ENCODE assay signal across 11 cellular contexts in the genomic region with DNA sequence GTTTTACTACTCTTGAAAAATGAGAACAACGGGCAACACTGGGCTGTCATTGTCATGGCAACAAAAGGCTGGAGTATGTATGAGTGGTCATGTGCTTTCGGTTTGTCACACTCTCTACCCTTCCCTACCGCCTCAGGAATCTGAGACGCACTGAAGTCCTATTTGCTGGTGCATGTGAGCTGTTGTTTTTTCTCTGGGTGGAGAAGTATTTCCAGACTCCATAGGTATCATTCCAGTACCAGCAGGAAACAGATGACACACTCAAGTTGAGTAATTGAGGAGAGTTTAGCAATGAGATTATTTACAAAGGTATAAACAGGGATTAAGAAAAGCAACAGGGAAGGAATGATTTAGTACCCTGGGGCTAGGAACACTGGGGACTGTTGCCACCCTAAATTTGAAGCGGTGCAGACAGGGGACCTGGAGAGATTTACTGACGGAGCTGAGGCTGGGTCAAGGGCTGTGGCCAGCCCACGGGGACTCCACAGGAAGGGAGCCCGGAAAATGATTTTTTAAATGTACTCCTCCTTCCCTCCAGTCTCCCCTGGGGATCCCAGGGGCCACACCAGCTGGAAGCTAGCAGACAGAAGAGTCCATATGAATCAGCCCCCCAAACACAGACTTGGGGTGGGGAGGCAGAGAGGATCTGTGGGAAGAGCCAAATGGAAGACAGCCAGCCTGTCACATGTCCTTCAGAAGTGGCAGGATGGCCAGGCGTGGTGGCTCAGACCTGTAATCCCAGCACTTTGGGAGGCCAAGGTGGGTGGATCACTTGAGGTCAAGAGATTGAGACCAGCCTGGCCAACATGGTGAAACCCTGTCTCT. TPM values are rescaled to one million over a fixed set of nuclear protein-coding genes. Genes with fewer than 3 reads are reported as not detected.
DNase-seq lines count a peak whose midpoint lies in the region; ATAC-seq, FAIRE-seq and TF ChIP-seq lines count a peak whose summit lies in the region.
"Had no signal": no experiment of that assay in that cellular context is flagged by ENCODE, and none has a peak within 500 bp of the region (broad histone marks: within the 10 kb centered on the region; RNA-seq: fewer than 3 reads in every experiment).

No MANE protein-coding gene starts in this region.

- no peaks in the 10 kb centered on the region for H3K79me2 ChIP-seq in HepG2 (ENCODE audit: insufficient read depth, low read length)

- H3K4me3 ChIP-seq in brain microvascular endothelial cell (ENCODE audit: low read depth, low read length) (no peak overlapping the region), HepG2 (replicated peaks in 1 of 3; ENCODE audit: insufficient read depth in 1 of 3, low read depth in 2 of 3, low read length in 3 of 3) (no peak overlapping the region)
- H3K4me3 ChIP-seq: adrenal gland, tibial nerve had no signal

- DNase-seq in AG08395 (ENCODE audit: low spot score) (peak; percentile 55), HPDE6-E6E7 (ENCODE audit: extremely low spot score) (peak; percentile 86), brain microvascular endothelial cell (peak; percentile 96), HepG2 (ENCODE audit: low spot score) (peak; percentile 49), GM12891 (ENCODE audit: insufficient read length, low spot score) (no peak)
- DNase-seq in naive thymus-derived CD8-positive, alpha-beta T cell = no peak
- DNase-seq: stimulated activated CD4-positive, alpha-beta T cell treated with anti-CD3 and anti-CD28 coated beads, Interleukin-12 subunit alpha, Interleukin-12 subunit beta, amount 100 ng/mL, for 4 hours had no signal

- no peak for TF ChIP-seq CTCF in brain microvascular endothelial cell (IDR thresholded peaks at IDR 0.05; ENCODE audit: low read depth, low read length, missing control alignments)
- no peak for TF ChIP-seq CTCF in HepG2 (CRISPR knock-in tag; IDR thresholded peaks at IDR 0.05)

- no peak overlapping the region for H3K4me3 Mint-ChIP-seq in naive thymus-derived CD8-positive, alpha-beta T cell

- ATAC-seq in HepG2 (peak; percentile 66), GM21576 (IDR thresholded peaks at IDR 0.05; ENCODE audit: unreplicated experiment) (no peak), HG02623 (IDR thresholded peaks at IDR 0.05; ENCODE audit: unreplicated experiment) (no peak)
- ATAC-seq in naive thymus-derived CD8-positive, alpha-beta T cell = no peak

- H3K27me3 ChIP-seq in brain microvascular endothelial cell (replicated peaks) = no peaks in the 10 kb centered on the region
- peaks cover 5 to 32% of the 10 kb centered on the region in 2 experiments; a peak in 4 of 5 replicates for H3K27me3 ChIP-seq in HepG2 (ENCODE audit: control insufficient read depth in 1 of 2, insufficient read depth in 2 of 2, low read length in 2 of 2)
- H3K27me3 ChIP-seq: adrenal gland had no signal

- H3K27ac ChIP-seq in brain microvascular endothelial cell (peak overlapping the region; percentile 71), HepG2 (ENCODE audit: extremely low read length, insufficient read depth, low read length) (no peak overlapping the region)
- H3K27ac ChIP-seq: adrenal gland, tibial nerve had no signal

- BruUV-seq in HepG2 (replicated peaks; lab: Mats Ljungman, UMichigan) = no TSS peak

- FAIRE-seq in HepG2 (lab: Jason Lieb, UNC) (no peak), GM12891 (lab: Jason Lieb, UNC) (no peak)

- POLR2A ChIA-PET in HepG2 (lab: Yijun Ruan, JAX) = no interaction called here
- POLR2A ChIA-PET in naive thymus-derived CD8-positive, alpha-beta T cell (lab: Charles Lee) = interaction anchor here (0.5 kb wide), 1 partner anchor 67 kb away, joined by 3 read pairs; no protein-coding TSS in a partner anchor

- no peaks in the 10 kb centered on the region for H3K4me1 Mint-ChIP-seq in naive thymus-derived CD8-positive, alpha-beta T cell

- H3K4me2 ChIP-seq in HepG2 (ENCODE audit: low read depth, low read length) = peak overlapping the region; percentile 25; the same call in 1 of the 2 replicates

- peaks cover 35% of the 10 kb centered on the region for H3K4me1 ChIP-seq in HepG2 (ENCODE audit: insufficient read depth, low read length)
- H3K4me1 ChIP-seq: tibial nerve had no signal

- WGBS in HepG2 (ENCODE audit: low lambda C conversion rate) = 15% methylated on average over 9 of the region's 9 CpGs

- peaks cover 0 to 4% (median 1%) of the 10 kb centered on the region in 9 donors for H3K9me3 Mint-ChIP-seq in naive thymus-derived CD8-positive, alpha-beta T cell

- peaks cover 0 to 2% (median 0%) of the 10 kb centered on the region in 3 donors for H3K36me3 Mint-ChIP-seq in naive thymus-derived CD8-positive, alpha-beta T cell

- peaks cover 26 to 49% (median 39%) of the 10 kb centered on the region in 5 donors for H3K27me3 Mint-ChIP-seq in naive thymus-derived CD8-positive, alpha-beta T cell

- intact Hi-C loops in HepG2 (cut with micrococcal nuclease; ENCODE audit: unreplicated experiment) = no loop called here

- no peaks in the 10 kb centered on the region for H3K36me3 ChIP-seq in brain microvascular endothelial cell (replicated peaks)
- H3K36me3 ChIP-seq in HepG2 (replicated peaks in 1 of 2; ENCODE audit: control insufficient read depth in 1 of 2, insufficient read depth in 2 of 2, low read length in 2 of 2) = no peaks in the 10 kb centered on the region
- H3K36me3 ChIP-seq: adrenal gland, tibial nerve had no signal

- CTCF ChIA-PET in HepG2 (lab: Yijun Ruan, JAX; ENCODE audit: low intra/inter-chr PET ratio, low total read pairs) = no interaction called here

- TF ChIP-seq EP300 in HepG2 (IDR thresholded peaks at IDR 0.05; ENCODE audit: low read depth in 2 of 2, low read length in 2 of 2) (no peak), HepG2 (CRISPR knock-in tag; IDR thresholded peaks at IDR 0.05; ENCODE audit: borderline replicate concordance) (no peak)

- in situ Hi-C loops in brain microvascular endothelial cell (cut with HindIII; ENCODE audit: low pct_ligation_motif_present, low sequenced_read_pairs) = no loop called here
- in situ Hi-C loops in HepG2 (cut with HindIII; ENCODE audit: extremely low pct_ligation_motif_present, low pct_unique_long_range_greater_than_20kb) = no loop called here

- no peak for TF ChIP-seq RAD21 in HepG2 (CRISPR knock-in tag; IDR thresholded peaks at IDR 0.05)

- no peak overlapping the region for H3K9ac ChIP-seq in HepG2 (ENCODE audit: insufficient read depth, low read depth, low read length)

- no peak overlapping the region for H2AFZ ChIP-seq in HepG2 (ENCODE audit: low read length)

- H3K9me3 ChIP-seq in HepG2 (ENCODE audit: low read length) = no peaks in the 10 kb centered on the region
- H3K9me3 ChIP-seq: adrenal gland had no signal

- H3K27ac Mint-ChIP-seq in naive thymus-derived CD8-positive, alpha-beta T cell = peak overlapping the region in 1 of 10 donors; percentile 1

- no peak for TF ChIP-seq POLR2A in HepG2 (IDR thresholded peaks at IDR 0.05; ENCODE audit: insufficient read depth in 1 of 2, low read depth in 2 of 2, low read length in 2 of 2)
- TF ChIP-seq POLR2A in GM12891 (IDR thresholded peaks at IDR 0.05; ENCODE audit: low read depth, low read length) = no peak

- no peaks in the 10 kb centered on the region for H4K20me1 ChIP-seq in HepG2 (ENCODE audit: insufficient read depth, low read length)

TF ChIP-seq in HepG2, 621 proteins besides CTCF, POLR2A, EP300 and RAD21 (continues in another document):
- TF ChIP-seq CEBPB (IDR thresholded peaks at IDR 0.05; ENCODE audit: borderline replicate concordance, low read depth, low read length) (0 out of 2 replicates have a peak, but pooled peaks have one; percentile 1), ZFP36 (IDR thresholded peaks at IDR 0.05; ENCODE audit: borderline replicate concordance, low read depth, low read length, partially characterized antibody) (peak; percentile 31), RFX3 (CRISPR knock-in tag; IDR thresholded peaks at IDR 0.05) (peak; percentile 48; the same call in 1 of the 2 replicates), RFX5 (IDR thresholded peaks at IDR 0.05; ENCODE audit: low read depth, low read length) (peak; percentile 81; the same call in 1 of the 2 replicates), TEAD3 (CRISPR knock-in tag; optimal IDR thresholded peaks at IDR 0.05; ENCODE audit: borderline replicate concordance) (no peak)

TF ChIP-seq in GM12891, 5 proteins besides CTCF, POLR2A, EP300 and RAD21:
- TF ChIP-seq SPI1 (IDR thresholded peaks at IDR 0.05; ENCODE audit: low read depth, low read length) = no peak
- TF ChIP-seq POLR2AphosphoS5 (IDR thresholded peaks at IDR 0.05; ENCODE audit: low read depth, low read length) = no peak
- no peak for TF ChIP-seq TAF1 (IDR thresholded peaks at IDR 0.05; ENCODE audit: low read depth, low read length)
- TF ChIP-seq PAX5 (IDR thresholded peaks at IDR 0.05; ENCODE audit: insufficient read depth, low read length, severe bottlenecking) = no peak
- TF ChIP-seq POU2F2 (IDR thresholded peaks at IDR 0.05; ENCODE audit: low read depth, low read length) = no peak

RNA-seq across cellular contexts. Expression of a gene that starts 13.2 kb away (rescaled TPM):
- total RNA-seq in HepG2 (2016; rRNA removed; fragmentation: Illumina TruSeq; extraction: Trizol) = 7.1 and 12.0 TPM in 2 replicates
- total RNA-seq in HepG2 (2016; cell fraction: cytosol; rRNA removed; fragmentation: Illumina TruSeq; extraction: Trizol; ENCODE audit: low read depth) = 0.51 and 0.71 TPM in 2 replicates
- 10.2 and 10.7 TPM in 2 replicates for total RNA-seq in HepG2 (2016; cell fraction: insoluble cytoplasmic fraction; rRNA removed; fragmentation: Illumina TruSeq; extraction: Trizol)
- 2.3 and 3.3 TPM in 2 replicates for total RNA-seq in HepG2 (2016; cell fraction: membrane; rRNA removed; fragmentation: Illumina TruSeq; extraction: Trizol)
- 7.2 and 11.1 TPM in 2 replicates for total RNA-seq in HepG2 (2016; cell fraction: nucleus; rRNA removed; fragmentation: Illumina TruSeq; extraction: Trizol)
- polyA plus RNA-seq in HepG2 (2011; rRNA removed) = 6.9 and 31.4 TPM in 2 replicates
- polyA plus RNA-seq in HepG2 (2011; cell fraction: cytosol; rRNA removed) = 3.4 and 4.4 TPM in 2 replicates
- polyA plus RNA-seq in HepG2 (2011; cell fraction: nucleus; rRNA removed) = 6.3 and 6.5 TPM in 2 replicates
- 4.7 and 5.8 TPM in 2 replicates for polyA plus RNA-seq in HepG2 (2012)
- polyA plus RNA-seq in HepG2 (2016; cell fraction: cytosol; fragmentation: Illumina TruSeq; extraction: Trizol; ENCODE audit: low read depth) = 0.08 and 0.10 TPM in 2 replicates
- polyA plus RNA-seq in HepG2 (2016; cell fraction: insoluble cytoplasmic fraction; fragmentation: Illumina TruSeq; extraction: Trizol; ENCODE audit: low read depth) = 4.9 and 6.7 TPM in 2 replicates
- polyA plus RNA-seq in HepG2 (2016; cell fraction: membrane; fragmentation: Illumina TruSeq; extraction: Trizol; ENCODE audit: low read depth) = 0.66 and 0.76 TPM in 2 replicates
- 10.4 and 12.2 TPM in 2 replicates for polyA plus RNA-seq in HepG2 (2016; cell fraction: nucleus; fragmentation: Illumina TruSeq; extraction: Trizol; ENCODE audit: insufficient read depth, low read depth)
- polyA minus RNA-seq in HepG2 (2011; rRNA and poly(A)+ RNA removed; ENCODE audit: low replicate concordance) = 9.9 and 46.2 TPM in 2 replicates
- polyA minus RNA-seq in HepG2 (2011; cell fraction: cytosol; rRNA and poly(A)+ RNA removed) = 4.0 and 10.6 TPM in 2 replicates
- 7.5 and 9.6 TPM in 2 replicates for polyA minus RNA-seq in HepG2 (2011; cell fraction: nucleus; rRNA and poly(A)+ RNA removed)
- polyA plus RNA-seq in GM12891 (2012; ENCODE audit: low read depth, missing spikeins) = 4.8 TPM
- 10 to 100 TPM; 22.5 to 29.3 TPM for total RNA-seq in naive thymus-derived CD8-positive, alpha-beta T cell
- 10 to 100 TPM in 1 of 3 donors, 1 to 10 TPM in 2; 6.9 to 14.9 (median 9.1) TPM for polyA plus RNA-seq in naive thymus-derived CD8-positive, alpha-beta T cell

Comparison
In these comparisons a context has a peak if more than half of its experiments do, and no peak if none do; other contexts are left out.
1. DNase-seq: peak in AG08395 (single experiment), HPDE6-E6E7 (single experiment), brain microvascular endothelial cell (single experiment) and HepG2 (single experiment); none in GM12891 (single experiment) and naive thymus-derived CD8-positive, alpha-beta T cell (0 of 10).